9 cellular contexts compared by ENCODE assay signal in genomic region chr1:30761312-30762151, GRCh38. TPM values are rescaled to one million over a fixed set of nuclear protein-coding genes. Genes with fewer than 3 reads are reported as not detected.
DNase-seq lines count a peak whose midpoint lies in the region; ATAC-seq lines count a peak whose summit lies in the region.
"Had no signal": no experiment of that assay in that cellular context is flagged by ENCODE, and none has a peak within 500 bp of the region (broad histone marks: within the 10 kb centered on the region; RNA-seq: fewer than 3 reads in every experiment).

No MANE protein-coding gene starts in this region.

- H3K27ac Mint-ChIP-seq in IgD-negative memory B cell = peak overlapping the region; percentile 91 to 96 (median 92)
- H3K27ac Mint-ChIP-seq in activated naive CD8-positive, alpha-beta T cell treated with anti-CD3 and anti-CD28 coated beads, Interleukin-2, amount 10 ng/mL, durations not matched to agents 7 days and 5 days = peak overlapping the region; percentile 58
- H3K27ac Mint-ChIP-seq in naive thymus-derived CD8-positive, alpha-beta T cell = peak overlapping the region; percentile 90 to 99 (median 98)

- H3K27me3 ChIP-seq in GM23248 (replicated peaks; ENCODE audit: insufficient read depth) = no peaks in the 10 kb centered on the region
- H3K27me3 ChIP-seq: esophagus muscularis mucosa had no signal

- peaks cover 51 to 58% (median 52%) of the 10 kb centered on the region in 3 donors for H3K4me1 Mint-ChIP-seq in IgD-negative memory B cell
- H3K4me1 Mint-ChIP-seq in activated naive CD8-positive, alpha-beta T cell treated with anti-CD3 and anti-CD28 coated beads, Interleukin-2, amount 10 ng/mL, durations not matched to agents 7 days and 5 days = peaks cover 52% of the 10 kb centered on the region
- peaks cover 49 to 91% (median 84%) of the 10 kb centered on the region in 4 donors for H3K4me1 Mint-ChIP-seq in naive thymus-derived CD8-positive, alpha-beta T cell

- no peaks in the 10 kb centered on the region for H3K36me3 ChIP-seq in GM23248 (ENCODE audit: low read depth)
- H3K36me3 ChIP-seq: esophagus muscularis mucosa had no signal

- peaks cover 2% of the 10 kb centered on the region for H3K36me3 Mint-ChIP-seq in IgD-negative memory B cell
- H3K36me3 Mint-ChIP-seq in activated naive CD8-positive, alpha-beta T cell treated with anti-CD3 and anti-CD28 coated beads, Interleukin-2, amount 10 ng/mL, durations not matched to agents 7 days and 5 days = peaks cover 3% of the 10 kb centered on the region
- no peaks in the 10 kb centered on the region for H3K36me3 Mint-ChIP-seq in naive thymus-derived CD8-positive, alpha-beta T cell

- no peaks in the 10 kb centered on the region for H3K27me3 Mint-ChIP-seq in IgD-negative memory B cell
- no peaks in the 10 kb centered on the region for H3K27me3 Mint-ChIP-seq in activated naive CD8-positive, alpha-beta T cell treated with anti-CD3 and anti-CD28 coated beads, Interleukin-2, amount 10 ng/mL, durations not matched to agents 7 days and 5 days
- H3K27me3 Mint-ChIP-seq in naive thymus-derived CD8-positive, alpha-beta T cell = no peaks in the 10 kb centered on the region

- no peaks in the 10 kb centered on the region for H3K9me3 ChIP-seq in GM23248 (ENCODE audit: low read depth)
- H3K9me3 ChIP-seq: esophagus muscularis mucosa had no signal

- ATAC-seq in activated naive CD8-positive, alpha-beta T cell treated with anti-CD3 and anti-CD28 coated beads, Interleukin-2, amount 10 ng/mL, durations not matched to agents 7 days and 5 days (ENCODE audit: low read depth) = no peak
- peak in 1 of 2 donors; percentile 1 for ATAC-seq in naive thymus-derived CD8-positive, alpha-beta T cell
- ATAC-seq in HG03342 (IDR thresholded peaks at IDR 0.05; ENCODE audit: unreplicated experiment) = no peak

- WGBS in GM23248 (ENCODE audit: low coverage in 1 of 2, low lambda C conversion rate in 2 of 2, missing lambda C conversion rate in 2 of 2), 2 experiments = 51 to 57% methylated on average over 11 of the region's 11 CpGs

- POLR2A ChIA-PET in activated naive CD8-positive, alpha-beta T cell treated with anti-CD3 and anti-CD28 coated beads, Interleukin-2, amount 10 ng/mL, durations not matched to agents 7 days and 5 days (lab: Charles Lee) = interaction anchor here (0.7 to 11.5 kb wide), 4 partner anchors 16 to 43 kb away, joined by 3 to 284 read pairs (median 7); no protein-coding TSS in a partner anchor
- POLR2A ChIA-PET in naive thymus-derived CD8-positive, alpha-beta T cell (lab: Charles Lee) = interaction anchor here (0.6 to 30.9 kb wide), 4 partner anchors 17 to 1465 kb away, joined by 3 to 1432 read pairs (median 12); partner anchors contain the start of genes LAPTM5 and MATN1

- no peak overlapping the region for H3K4me2 ChIP-seq in GM23248 (ENCODE audit: unreplicated experiment)

- H4K20me1 ChIP-seq in GM23248 (ENCODE audit: insufficient read depth) = no peaks in the 10 kb centered on the region

- no peaks in the 10 kb centered on the region for H3K9me2 ChIP-seq in GM23248 (ENCODE audit: insufficient read depth)

- peaks cover 6% of the 10 kb centered on the region; the same call in 1 of the 2 replicates for H3K4me1 ChIP-seq in GM23248 (ENCODE audit: insufficient read depth)

- H3K9ac ChIP-seq in GM23248 = no peak overlapping the region

- 0 out of 2 replicates have a peak, but pooled peaks cover 4% of the 10 kb centered on the region for H3F3A ChIP-seq in GM23248 (ENCODE audit: insufficient read depth)

- no peak overlapping the region for H3K4me3 ChIP-seq in GM23248
- H3K4me3 ChIP-seq: esophagus muscularis mucosa had no signal

- no peaks in the 10 kb centered on the region for H3K9me3 Mint-ChIP-seq in IgD-negative memory B cell
- no peaks in the 10 kb centered on the region for H3K9me3 Mint-ChIP-seq in activated naive CD8-positive, alpha-beta T cell treated with anti-CD3 and anti-CD28 coated beads, Interleukin-2, amount 10 ng/mL, durations not matched to agents 7 days and 5 days
- no peaks in the 10 kb centered on the region for H3K9me3 Mint-ChIP-seq in naive thymus-derived CD8-positive, alpha-beta T cell

- peak overlapping the region; percentile 75 to 84 (median 80) for H3K4me3 Mint-ChIP-seq in IgD-negative memory B cell
- peak overlapping the region; percentile 77 for H3K4me3 Mint-ChIP-seq in activated naive CD8-positive, alpha-beta T cell treated with anti-CD3 and anti-CD28 coated beads, Interleukin-2, amount 10 ng/mL, durations not matched to agents 7 days and 5 days
- H3K4me3 Mint-ChIP-seq in naive thymus-derived CD8-positive, alpha-beta T cell = peak overlapping the region; percentile 61 to 100 (median 98)

- DNase-seq in COLO829 (ENCODE audit: low spot score) (peak; percentile 56), T1000 (lab: John Stamatoyannopoulos, UW) (no peak), GM23248 (no peak), COLO668 (lab: John Stamatoyannopoulos, UW; ENCODE audit: unreplicated experiment) (no peak)
- DNase-seq in activated naive CD8-positive, alpha-beta T cell treated with anti-CD3 and anti-CD28 coated beads, Interleukin-2, amount 10 ng/mL, durations not matched to agents 7 days and 5 days = no peak
- no peak for DNase-seq in naive thymus-derived CD8-positive, alpha-beta T cell

- no peak overlapping the region for H2AFZ ChIP-seq in GM23248

- in situ Hi-C loops in GM23248 (cut with MboI) = no loop called here

- no peak overlapping the region for H3K27ac ChIP-seq in GM23248
- H3K27ac ChIP-seq: esophagus muscularis mucosa had no signal

- no peaks in the 10 kb centered on the region for H3K79me2 ChIP-seq in GM23248 (ENCODE audit: insufficient read depth)

RNA-seq across cellular contexts. Expression of gene LAPTM5, which starts 4.0 kb away (rescaled TPM):
- polyA plus RNA-seq in IgD-negative memory B cell = 1,002 TPM
- total RNA-seq in activated naive CD8-positive, alpha-beta T cell treated with anti-CD3 and anti-CD28 coated beads, Interleukin-2, amount 10 ng/mL, durations not matched to agents 7 days and 5 days = 100 to 1,000 TPM; 474 to 485 TPM
- total RNA-seq in naive thymus-derived CD8-positive, alpha-beta T cell = 100 to 1,000 TPM; 565 to 585 TPM
- polyA plus RNA-seq in naive thymus-derived CD8-positive, alpha-beta T cell = 100 to 1,000 TPM; 534 to 602 (median 561) TPM
- not detected in 2 replicates for total RNA-seq in GM23248 (2014; rRNA removed; shearing (Covaris generic))
- 0.36 and 0.74 TPM in 2 replicates for polyA plus RNA-seq in GM23248 (2016; fragmentation: Nextera tagmentation; extraction: Ambion mirVana)

RNA-seq across cellular contexts. Expression of gene MATN1, which starts 38.1 kb away (rescaled TPM):
- polyA plus RNA-seq in IgD-negative memory B cell (not detected), GM23248 (2016; fragmentation: Nextera tagmentation; extraction: Ambion mirVana) (0.11 TPM in 1 of 2 replicates, not detected in the other)
- total RNA-seq in activated naive CD8-positive, alpha-beta T cell treated with anti-CD3 and anti-CD28 coated beads, Interleukin-2, amount 10 ng/mL, durations not matched to agents 7 days and 5 days = under 1 TPM in 1 of 2 experiments, not detected in 1; 0.26 TPM
- total RNA-seq in naive thymus-derived CD8-positive, alpha-beta T cell = under 1 TPM; 0.47 to 0.96 TPM
- polyA plus RNA-seq in naive thymus-derived CD8-positive, alpha-beta T cell = under 1 TPM in 1 of 3 donors, not detected in 2; 0.07 TPM
- 0.32 TPM in 1 of 2 replicates, not detected in the other for total RNA-seq in GM23248 (2014; rRNA removed; shearing (Covaris generic))
- total RNA-seq: esophagus muscularis mucosa had no signal

Comparison
In these comparisons a context has a peak if more than half of its experiments do, and no peak if none do; other contexts are left out.
1. RNA of gene LAPTM5, which starts 4.0 kb away (total RNA-seq): 565 to 585 TPM in naive thymus-derived CD8-positive, alpha-beta T cell and 474 to 485 TPM in activated naive CD8-positive, alpha-beta T cell treated with anti-CD3 and anti-CD28 coated beads, Interleukin-2, amount 10 ng/mL, durations not matched to agents 7 days and 5 days; not detected in GM23248; every median in the first group is over 100 times any median in the second.
2. Peak in every context shown above with its lines, with median percentiles within 50 percentile points of each other: H3K27ac Mint-ChIP-seq and H3K4me3 Mint-ChIP-seq.